In the genomic region with DNA sequence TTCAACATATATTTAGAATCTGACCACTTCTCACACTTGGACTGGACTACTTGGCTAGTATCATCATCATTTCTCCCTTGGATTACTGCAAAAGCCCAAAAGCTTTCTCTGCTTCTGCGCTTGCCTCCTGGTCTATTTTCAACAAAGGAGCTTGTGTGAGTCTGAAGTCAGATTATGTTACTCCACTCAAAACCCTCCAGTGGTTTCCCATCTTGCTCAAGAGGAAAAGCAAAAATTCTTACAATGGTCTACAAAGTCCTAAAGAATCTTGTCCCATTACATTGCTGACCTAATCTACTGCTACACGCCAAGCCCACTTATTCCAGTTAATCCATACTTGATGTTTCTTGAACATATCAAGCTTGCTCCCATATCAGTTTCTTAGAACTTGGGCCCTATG, we compare ENCODE assay signal across 1 cellular context.
TF ChIP-seq lines count a peak whose summit lies in the region.

No MANE protein-coding gene starts in this region.

TF ChIP-seq in GM12878, 131 proteins besides CTCF, POLR2A, EP300 and RAD21:
- no peak for TF ChIP-seq NKRF (conservative IDR thresholded peaks at IDR 0.05)
- no peak for TF ChIP-seq YY1 (IDR thresholded peaks at IDR 0.05; ENCODE audit: low read depth, low read length)
- TF ChIP-seq KDM1A (IDR thresholded peaks at IDR 0.05; ENCODE audit: borderline replicate concordance) = no peak
- TF ChIP-seq, protein P1, sequence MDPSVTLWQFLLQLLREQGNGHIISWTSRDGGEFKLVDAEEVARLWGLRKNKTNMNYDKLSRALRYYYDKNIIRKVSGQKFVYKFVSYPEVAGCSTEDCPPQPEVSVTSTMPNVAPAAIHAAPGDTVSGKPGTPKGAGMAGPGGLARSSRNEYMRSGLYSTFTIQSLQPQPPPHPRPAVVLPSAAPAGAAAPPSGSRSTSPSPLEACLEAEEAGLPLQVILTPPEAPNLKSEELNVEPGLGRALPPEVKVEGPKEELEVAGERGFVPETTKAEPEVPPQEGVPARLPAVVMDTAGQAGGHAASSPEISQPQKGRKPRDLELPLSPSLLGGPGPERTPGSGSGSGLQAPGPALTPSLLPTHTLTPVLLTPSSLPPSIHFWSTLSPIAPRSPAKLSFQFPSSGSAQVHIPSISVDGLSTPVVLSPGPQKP (IDR thresholded peaks at IDR 0.05; ENCODE audit: low read depth, low read length) = no peak
- no peak for TF ChIP-seq ATF2 (IDR thresholded peaks at IDR 0.05; ENCODE audit: low read length)
- no peak for TF ChIP-seq SREBF2 (IDR thresholded peaks at IDR 0.05; ENCODE audit: low read length)
- no peak for TF ChIP-seq PAX8 (IDR thresholded peaks at IDR 0.05)
- TF ChIP-seq POLR2AphosphoS2 (IDR thresholded peaks at IDR 0.05; ENCODE audit: low read depth, low read length) = no peak
- TF ChIP-seq HDAC6 (IDR thresholded peaks at IDR 0.05; ENCODE audit: unreplicated experiment) = no peak
- TF ChIP-seq WRNIP1 (IDR thresholded peaks at IDR 0.05; ENCODE audit: borderline replicate concordance, low read depth, low read length) = no peak
- TF ChIP-seq RBBP5 (conservative IDR thresholded peaks at IDR 0.05) = no peak
- TF ChIP-seq CBX3 (IDR thresholded peaks at IDR 0.05; ENCODE audit: borderline replicate concordance, low read depth) = no peak
- no peak for TF ChIP-seq SUZ12 (IDR thresholded peaks at IDR 0.05; ENCODE audit: unreplicated experiment)
- TF ChIP-seq ATF7 (IDR thresholded peaks at IDR 0.05; ENCODE audit: low read depth) = no peak
TF ChIP-seq in GM12878: peak in this region for 0.
